In the genomic region with DNA sequence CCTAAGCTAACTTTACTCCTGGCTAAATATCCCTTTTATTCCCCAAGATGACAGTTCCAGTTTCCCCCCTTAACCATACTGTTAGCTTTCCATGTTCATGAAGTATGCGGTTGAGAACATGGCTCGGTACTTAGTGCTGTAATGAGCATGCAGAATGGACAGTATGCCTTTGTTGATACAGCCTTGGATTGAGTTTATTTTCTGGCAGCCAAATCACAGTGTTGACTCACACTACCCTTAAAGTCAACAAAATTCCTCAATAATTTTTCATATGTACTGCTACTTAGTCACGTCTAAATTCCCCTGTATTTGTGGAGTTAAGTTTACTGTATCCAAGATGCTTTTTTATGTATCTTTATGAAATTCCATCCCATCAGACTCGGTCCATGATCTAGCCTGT, we compare ENCODE assay signal across 16 cellular contexts. TPM values are rescaled to one million over a fixed set of nuclear protein-coding genes. Genes with fewer than 3 reads are reported as not detected.
DNase-seq lines count a peak whose midpoint lies in the region; ATAC-seq, FAIRE-seq and TF ChIP-seq lines count a peak whose summit lies in the region.
"Had no signal": no experiment of that assay in that cellular context is flagged by ENCODE, and none has a peak within 500 bp of the region (broad histone marks: within the 10 kb centered on the region; RNA-seq: fewer than 3 reads in every experiment).

No MANE protein-coding gene starts in this region.

- H3K27me3 ChIP-seq in IMR-90 (ENCODE audit: control insufficient read depth, insufficient read depth, low read length) (no peaks in the 10 kb centered on the region), bronchial epithelial cell (ENCODE audit: control insufficient read depth, insufficient read depth, low read length) (no peaks in the 10 kb centered on the region)
- H3K27me3 ChIP-seq: adrenal gland had no signal

- no TSS peak for BruUV-seq in IMR-90 (replicated peaks; lab: Mats Ljungman, UMichigan)

- peak overlapping the region; percentile 92 for H3K23ac ChIP-seq in IMR-90 (ENCODE audit: low read depth, low read length)

- POLR2A ChIA-PET in IMR-90 (lab: Charles Lee; ENCODE audit: unreplicated experiment) = no interaction called here

- peak overlapping the region; percentile 77 for H3K14ac ChIP-seq in IMR-90 (replicated peaks; ENCODE audit: low read depth, low read length)

- dilution Hi-C loops in IMR-90 (cut with HindIII; ENCODE audit: low sequenced_read_pairs, unreplicated experiment) = no loop called here

- peak overlapping the region; percentile 92; the same call in 1 of the 2 replicates for H3K18ac ChIP-seq in IMR-90 (ENCODE audit: low read depth, low read length)

- in situ Hi-C loops in IMR-90 (cut with MboI; ENCODE audit: low sequenced_read_pairs) = loop anchor here (10.0 to 25.0 kb wide), 4 partner anchors 221 to 543 kb away; no protein-coding TSS in a partner anchor

- H4K91ac ChIP-seq in IMR-90 (ENCODE audit: insufficient read depth, low read depth, low read length) = peak overlapping the region; percentile 62

- peak overlapping the region; percentile 74; the same call in 1 of the 2 replicates for H4K5ac ChIP-seq in IMR-90 (ENCODE audit: low read depth, low read length)

- H2BK15ac ChIP-seq in IMR-90 (ENCODE audit: low read depth, low read length) = peak overlapping the region; percentile 56; the same call in 2 of the 3 replicates

- peak; percentile 20; the same call in 1 of the 2 replicates for TF ChIP-seq RAD21 in IMR-90 (IDR thresholded peaks at IDR 0.05; ENCODE audit: low read length)

- no CpG with 5 or more reads among the region's 4 CpGs for WGBS in IMR-90 (ENCODE audit: extremely low coverage in 2 of 2, insufficient read length in 1 of 2), 2 experiments

- peak overlapping the region; percentile 72; the same call in 1 of the 2 replicates for H3K4me2 ChIP-seq in IMR-90 (ENCODE audit: low read depth, low read length)

- H3K27ac ChIP-seq in IMR-90 (ENCODE audit: insufficient read depth, low read length) = peak overlapping the region; percentile 38; the same call in 1 of the 2 replicates

- H3K9me3 ChIP-seq in IMR-90 (ENCODE audit: control insufficient read depth, insufficient read depth, low read length) (no peaks in the 10 kb centered on the region), mucosa of descending colon (no peaks in the 10 kb centered on the region)
- H3K9me3 ChIP-seq: adrenal gland, esophagus muscularis mucosa had no signal

- no peak overlapping the region for H2AFZ ChIP-seq in IMR-90 (replicated peaks; ENCODE audit: low read length, poor library complexity)

- DNase-seq in AG08396 (ENCODE audit: low spot score) (peak; percentile 76), IMR-90 (peak; percentile 98), bronchial epithelial cell (ENCODE audit: low read depth) (peak; percentile 97), mucosa of descending colon (no peak), NCI-H82 treated with DMSO at 0.1 percent for 48 hours (lab: John Stamatoyannopoulos, UW; ENCODE audit: unreplicated experiment) (no peak), NOMO-1 (lab: John Stamatoyannopoulos, UW; ENCODE audit: unreplicated experiment in 2 of 2) (no peak)
- DNase-seq: CD4-positive, alpha-beta memory T cell; left ventricle myocardium superior; NCI-H1694; right cardiac atrium; SHP77 had no signal

- peak overlapping the region; percentile 18 to 88 for H4K8ac ChIP-seq in IMR-90 (ENCODE audit: low read depth in 2 of 2, low read length in 2 of 2)

- no peaks in the 10 kb centered on the region for H3K36me3 ChIP-seq in IMR-90 (ENCODE audit: control insufficient read depth, insufficient read depth, low read length)
- H3K36me3 ChIP-seq in bronchial epithelial cell (ENCODE audit: control insufficient read depth, insufficient read depth, low read length) = no peaks in the 10 kb centered on the region
- no peaks in the 10 kb centered on the region for H3K36me3 ChIP-seq in mucosa of descending colon (ENCODE audit: low read depth)
- H3K36me3 ChIP-seq: adrenal gland, esophagus muscularis mucosa had no signal

- H3K56ac ChIP-seq in IMR-90 (ENCODE audit: extremely low read depth, insufficient read depth, low read length) = peak overlapping the region; percentile 90; the same call in 1 of the 2 replicates

- H2AK9ac ChIP-seq in IMR-90 (replicated peaks; ENCODE audit: low read depth, low read length, poor library complexity) = no peak overlapping the region

- peak overlapping the region; percentile 93; the same call in 1 of the 2 replicates for H3K4ac ChIP-seq in IMR-90 (ENCODE audit: low read depth, low read length)

- 0 out of 2 replicates have a peak, but pooled peaks have one; percentile 16 for TF ChIP-seq POLR2A in IMR-90 (IDR thresholded peaks at IDR 0.05; ENCODE audit: low read depth, low read length)

- intact Hi-C loops in IMR-90 (cut with micrococcal nuclease) = loop anchor here (5.0 to 10.0 kb wide), 5 partner anchors 67 to 541 kb away; no protein-coding TSS in a partner anchor
- intact Hi-C loops in mucosa of descending colon (cut with DNase I, micrococcal nuclease) = no loop called here

- peak overlapping the region; percentile 1; the same call in 1 of the 2 replicates for H3K9ac ChIP-seq in IMR-90 (ENCODE audit: low read depth, low read length)

- H3K9me1 ChIP-seq in IMR-90 (ENCODE audit: insufficient read depth, low read length) = no peaks in the 10 kb centered on the region

- CTCF ChIA-PET in IMR-90 (lab: Yijun Ruan, JAX) = interaction anchor here (0.8 kb wide), 1 partner anchor 253 kb away, joined by 6 read pairs; no protein-coding TSS in a partner anchor

- H3K4me1 ChIP-seq in IMR-90 (ENCODE audit: control insufficient read depth, insufficient read depth, low read length) (peaks cover 11% of the 10 kb centered on the region), mucosa of descending colon (ENCODE audit: low read depth) (no peaks in the 10 kb centered on the region)

- no peak for FAIRE-seq in bronchial epithelial cell (lab: Jason Lieb, UNC)

- H2AK5ac ChIP-seq in IMR-90 (ENCODE audit: low read depth, low read length) = peak overlapping the region; percentile 33; the same call in 1 of the 2 replicates

- ATAC-seq in IMR-90 (ENCODE audit: low read depth) (peak; percentile 53), mucosa of descending colon (peak; percentile 27), HG02840 (IDR thresholded peaks at IDR 0.05; ENCODE audit: low FRiP score, unreplicated experiment) (no peak), HG02884 (IDR thresholded peaks at IDR 0.05; ENCODE audit: unreplicated experiment) (no peak)
- ATAC-seq: left ventricle myocardium superior had no signal

- H3K79me1 ChIP-seq in IMR-90 (ENCODE audit: low read depth in 1 of 2, low read length in 2 of 2) = peaks cover 0 to 17% of the 10 kb centered on the region in 2 experiments; a peak in 3 of 4 replicates

- peak overlapping the region; percentile 91 for H2BK20ac ChIP-seq in IMR-90 (ENCODE audit: low read depth, low read length)

- H4K20me1 ChIP-seq in IMR-90 (ENCODE audit: insufficient read depth, low read length) = peaks cover 3% of the 10 kb centered on the region; the same call in 1 of the 2 replicates

- peak overlapping the region; percentile 96 for H2BK120ac ChIP-seq in IMR-90 (ENCODE audit: low read depth, low read length)

- peak overlapping the region; percentile 93 for H2BK5ac ChIP-seq in IMR-90 (ENCODE audit: low read depth, low read length, poor library complexity, severe bottlenecking)

- H3K4me3 ChIP-seq in IMR-90 (ENCODE audit: insufficient read depth, low read depth, low read length) (no peak overlapping the region; the same call in 1 of the 2 replicates), bronchial epithelial cell (ENCODE audit: low read depth, low read length) (no peak overlapping the region), mucosa of descending colon (no peak overlapping the region)
- H3K4me3 ChIP-seq: adrenal gland, esophagus muscularis mucosa had no signal

- TF ChIP-seq CTCF in IMR-90 (conservative IDR thresholded peaks at IDR 0.05; ENCODE audit: low read depth, low read length) (no peak), bronchial epithelial cell (IDR thresholded peaks at IDR 0.05; ENCODE audit: insufficient read depth, low read length, severe bottlenecking) (no peak), mucosa of descending colon (IDR thresholded peaks at IDR 0.05) (no peak)

TF ChIP-seq in IMR-90, 13 proteins besides CTCF, POLR2A, EP300 and RAD21 (continues in another document):
- TF ChIP-seq BHLHE40 (IDR thresholded peaks at IDR 0.05; ENCODE audit: low read depth, low read length) (peak; percentile 51), RFX5 (IDR thresholded peaks at IDR 0.05; ENCODE audit: low read depth, low read length) (no peak), CEBPB (IDR thresholded peaks at IDR 0.05; ENCODE audit: low read depth, low read length) (peak; percentile 16; the same call in 1 of the 2 replicates), MAZ (IDR thresholded peaks at IDR 0.05; ENCODE audit: borderline replicate concordance, low read depth, low read length) (no peak), MXI1 (IDR thresholded peaks at IDR 0.05; ENCODE audit: borderline replicate concordance, low read depth, low read length) (0 out of 2 replicates have a peak, but pooled peaks have one; percentile 14), SMC3 (IDR thresholded peaks at IDR 0.05; ENCODE audit: low read depth, low read length) (0 out of 2 replicates have a peak, but pooled peaks have one; percentile 20), MAFK (IDR thresholded peaks at IDR 0.05; ENCODE audit: low read depth, low read length) (peak; percentile 41; the same call in 1 of the 2 replicates), FOS (IDR thresholded peaks at IDR 0.05; ENCODE audit: low read depth, low read length) (peak; percentile 88), USF2 (IDR thresholded peaks at IDR 0.05; ENCODE audit: low read depth, low read length) (no peak)

RNA-seq across cellular contexts. Expression of gene VEGFC, which starts 1.4 kb away (rescaled TPM):
- total RNA-seq in IMR-90 (2012; rRNA removed) (22.9 and 26.9 TPM in 2 replicates), bronchial epithelial cell (7.2 and 8.7 TPM in 2 replicates), mucosa of descending colon (1 to 10 TPM; 1.2 to 5.3 (median 3.4) TPM)
- 43.7 and 49.7 TPM in 2 replicates for polyA plus RNA-seq in IMR-90 (2012; rRNA removed)
- 22.0 and 30.2 TPM in 2 replicates for polyA plus RNA-seq in IMR-90 (2012; cell fraction: cytosol; rRNA removed)
- polyA plus RNA-seq in IMR-90 (2012; cell fraction: nucleus; rRNA removed; ENCODE audit: low replicate concordance) = 15.5 and 65.2 TPM in 2 replicates
- total RNA-seq: CD4-positive, alpha-beta memory T cell; HT-29 had no signal
- polyA plus RNA-seq: CD4-positive, alpha-beta memory T cell had no signal

Comparison
In these comparisons a context has a peak if more than half of its experiments do, and no peak if none do; other contexts are left out.
1. DNase-seq: peak in AG08396 (single experiment), IMR-90 (single experiment) and bronchial epithelial cell (single experiment); none in mucosa of descending colon (0 of 3), NCI-H82 treated with DMSO at 0.1 percent for 48 hours (single experiment) and NOMO-1 (0 of 2).
2. ATAC-seq: peak in IMR-90 (single experiment) and mucosa of descending colon (single experiment); none in HG02840 (single experiment) and HG02884 (single experiment).